8 cellular contexts compared by ENCODE assay signal in genomic region chr4:26320453-26321325, GRCh38. TPM values are rescaled to one million over a fixed set of nuclear protein-coding genes. Genes with fewer than 3 reads are reported as not detected.
DNase-seq lines count a peak whose midpoint lies in the region; ATAC-seq and TF ChIP-seq lines count a peak whose summit lies in the region.

Gene RBPJ, plus strand, starts transcription at chr4:26321014. Its CDS starts 15 bp downstream, at chr4:26321029.

- peak; percentile 89 for DNase-seq in DND-41
- DNase-seq in H7 = peak; percentile 92
- peak; percentile 97 for DNase-seq in NB4 (ENCODE audit: low read depth)
- peak; percentile 97 for DNase-seq in SK-N-DZ (ENCODE audit: low spot score)
- DNase-seq in activated naive CD4-positive, alpha-beta T cell treated with Interleukin-2 at 50 U/mL for 16 hours = peak; percentile 82
- peak; percentile 96 for DNase-seq in foreskin melanocyte
- peak; percentile 96 for DNase-seq in stromal cell of bone marrow (ENCODE audit: low read depth)

- peak within 1 kb of the TSS; percentile 73 for H3K9ac ChIP-seq in DND-41 (ENCODE audit: low read depth, low read length)

- peak within 1 kb of the TSS; percentile 96 for H3K4me2 ChIP-seq in DND-41 (ENCODE audit: insufficient read depth, low read length)

- H3K4me1 ChIP-seq in DND-41 (ENCODE audit: insufficient read depth, low read length) (peaks cover 33% of the 10 kb centered on the region), neuron (ENCODE audit: insufficient read depth, low read length) (peaks cover 22% of the 10 kb centered on the region)

- H3K36me3 ChIP-seq in DND-41 (ENCODE audit: insufficient read depth, low read length) = no peaks in the 10 kb centered on the region; the same call in 1 of the 2 replicates
- no peaks in the 10 kb centered on the region for H3K36me3 ChIP-seq in H7 (replicated peaks; ENCODE audit: control insufficient read depth, insufficient read depth, low read length)
- H3K36me3 ChIP-seq in neuron (ENCODE audit: insufficient read depth, low read length) = no peaks in the 10 kb centered on the region

- H3K79me2 ChIP-seq in DND-41 (ENCODE audit: insufficient read depth, low read length) = peaks cover 56% of the 10 kb centered on the region

- peak within 1 kb of the TSS; percentile 84 to 93 for H3K4me3 ChIP-seq in DND-41 (ENCODE audit: low read depth in 1 of 2, low read length in 2 of 2)
- peak within 1 kb of the TSS; percentile 89 for H3K4me3 ChIP-seq in H7 (ENCODE audit: insufficient read depth, low read depth, low read length)
- H3K4me3 ChIP-seq in NB4 (ENCODE audit: low read depth, low read length) = peak within 1 kb of the TSS; percentile 89
- peak within 1 kb of the TSS; percentile 96 for H3K4me3 ChIP-seq in neuron (ENCODE audit: low read length)

- peak within 1 kb of the TSS; percentile 79 for H3K27ac ChIP-seq in DND-41 (ENCODE audit: low read length)

- H3K27me3 ChIP-seq in DND-41 (ENCODE audit: insufficient read depth, low read length, poor library complexity) (no peaks in the 10 kb centered on the region), H7 (ENCODE audit: control insufficient read depth, insufficient read depth, low read length) (no peaks in the 10 kb centered on the region), neuron (ENCODE audit: insufficient read depth, low read length) (no peaks in the 10 kb centered on the region)

- ATAC-seq in DND-41 (ENCODE audit: insufficient read depth, low read depth) = peak; percentile 57

- TF ChIP-seq POLR2A in NB4 (IDR thresholded peaks at IDR 0.05; ENCODE audit: extremely low read depth, insufficient read length) = peak; percentile 50

- TF ChIP-seq CTCF in DND-41 (IDR thresholded peaks at IDR 0.05; ENCODE audit: borderline replicate concordance, extremely low read depth, low read length, poor library complexity, severe bottlenecking) = no peak
- TF ChIP-seq CTCF in NB4 (IDR thresholded peaks at IDR 0.05; ENCODE audit: low read depth, low read length) = no peak

- H2AFZ ChIP-seq in DND-41 (ENCODE audit: low read depth, low read length) (peak within 1 kb of the TSS; percentile 86), neuron (ENCODE audit: low read depth, low read length) (peak within 1 kb of the TSS; percentile 49)

- no peaks in the 10 kb centered on the region for H3K9me3 ChIP-seq in DND-41 (ENCODE audit: insufficient read depth, low read length, severe bottlenecking)
- H3K9me3 ChIP-seq in neuron (ENCODE audit: low read length) = no peaks in the 10 kb centered on the region

- H4K20me1 ChIP-seq in DND-41 (ENCODE audit: insufficient read depth, low read length) = peaks cover 43% of the 10 kb centered on the region

RNA-seq across cellular contexts. Expression of gene RBPJ, which starts in this region (rescaled TPM):
- 65.4 and 103 TPM in 2 replicates for total RNA-seq in H7 (2014; rRNA removed; shearing (Covaris generic))
- polyA plus RNA-seq in SK-N-DZ (2014; cell fraction: cytosol; rRNA removed) = 62.0 and 77.4 TPM in 2 replicates
- 56.1 and 64.9 TPM in 2 replicates for polyA plus RNA-seq in SK-N-DZ (2014; cell fraction: nucleus; rRNA removed)

Comparison
In these comparisons a context has a peak if more than half of its experiments do, and no peak if none do; other contexts are left out.
1. Peak in every context shown above with its lines: DNase-seq, ATAC-seq, H3K4me3 ChIP-seq and H3K27ac ChIP-seq.